ENCODE assay signal across 9 cellular contexts in genomic region chr7:45923290-45923689, GRCh38. TPM values are rescaled to one million over a fixed set of nuclear protein-coding genes. Genes with fewer than 3 reads are reported as not detected.
A peak's percentile ranks its signal among the peaks of the same experiment; 100 is the strongest.
DNase-seq lines count a peak whose midpoint lies in the region; ATAC-seq, FAIRE-seq and TF ChIP-seq lines count a peak whose summit lies in the region.
"Had no signal": no experiment of that assay in that cellular context is flagged by ENCODE, and none has a peak within 500 bp of the region (broad histone marks: within the 10 kb centered on the region; RNA-seq: fewer than 3 reads in every experiment).

No MANE protein-coding gene starts in this region.

- CTCF ChIA-PET in IMR-90 (lab: Yijun Ruan, JAX) = interaction anchor here (0.8 to 2.4 kb wide), 16 partner anchors 47 to 1256 kb away, joined by 3 to 30 read pairs (median 4); no protein-coding TSS in a partner anchor

- peak overlapping the region; percentile 95 for H3K27ac Mint-ChIP-seq in astrocyte (ENCODE audit: unreplicated experiment)

- peak overlapping the region; percentile 84 for H2BK120ac ChIP-seq in IMR-90 (ENCODE audit: low read depth, low read length)

- H3K36me3 ChIP-seq in IMR-90 (ENCODE audit: control insufficient read depth, insufficient read depth, low read length) = no peaks in the 10 kb centered on the region
- no peaks in the 10 kb centered on the region for H3K36me3 ChIP-seq in astrocyte (ENCODE audit: insufficient read depth, low read length)

- H3K27me3 Mint-ChIP-seq in astrocyte (ENCODE audit: low read depth, unreplicated experiment) = no peaks in the 10 kb centered on the region

- WGBS in IMR-90 (ENCODE audit: extremely low coverage in 2 of 2, insufficient read length in 1 of 2), 2 experiments = no CpG with 5 or more reads among the region's 9 CpGs

- H2BK15ac ChIP-seq in IMR-90 (ENCODE audit: low read depth, low read length) = peak overlapping the region; percentile 77; the same call in 2 of the 3 replicates

- H2BK5ac ChIP-seq in IMR-90 (ENCODE audit: low read depth, low read length, poor library complexity, severe bottlenecking) = peak overlapping the region; percentile 75

- H4K20me1 ChIP-seq in IMR-90 (ENCODE audit: insufficient read depth, low read length) (peaks cover 19% of the 10 kb centered on the region), astrocyte (ENCODE audit: insufficient read depth, low read length) (peaks cover 15% of the 10 kb centered on the region)

- peak overlapping the region; percentile 60; the same call in 1 of the 2 replicates for H3K18ac ChIP-seq in IMR-90 (ENCODE audit: low read depth, low read length)

- peaks cover 11% of the 10 kb centered on the region for H3K9me1 ChIP-seq in IMR-90 (ENCODE audit: insufficient read depth, low read length)

- intact Hi-C loops in IMR-90 (cut with micrococcal nuclease) (loop anchor here (1.0 to 10.0 kb wide), 10 partner anchors 112 to 1332 kb away; no protein-coding TSS in a partner anchor), sciatic nerve (cut with DNase I) (loop anchor here (5.0 kb wide), 1 partner anchor 1259 kb away; no protein-coding TSS in a partner anchor)

- in situ Hi-C loops in IMR-90 (cut with MboI; ENCODE audit: low sequenced_read_pairs) = loop anchor here (5.0 to 25.0 kb wide), 3 partner anchors 429 to 1164 kb away; no protein-coding TSS in a partner anchor

- peak; percentile 47; the same call in 1 of the 2 replicates for TF ChIP-seq POLR2A in IMR-90 (IDR thresholded peaks at IDR 0.05; ENCODE audit: low read depth, low read length)

- DNase-seq in NCI-H1092 treated with DMSO at 0.1 percent for 48 hours (lab: John Stamatoyannopoulos, UW) (peak; percentile 57), NCI-H1092 (lab: John Stamatoyannopoulos, UW) (no peak), IMR-90 (peak; percentile 72), SHP77 treated with DMSO at 0.1 percent for 48 hours (lab: John Stamatoyannopoulos, UW) (peak; percentile 63), astrocyte (ENCODE audit: low read depth) (peak; percentile 46), hepatic stellate cell (ENCODE audit: low spot score) (peak; percentile 52), sciatic nerve (ENCODE audit: low spot score) (peak; percentile 85)

- H3K79me2 ChIP-seq in astrocyte (ENCODE audit: insufficient read depth, low read length) = no peaks in the 10 kb centered on the region

- ATAC-seq in IMR-90 (ENCODE audit: low read depth) (no peak), sciatic nerve (peak; percentile 77), GM18870 (IDR thresholded peaks at IDR 0.05; ENCODE audit: unreplicated experiment) (no peak)

- dilution Hi-C loops in IMR-90 (cut with HindIII; ENCODE audit: low sequenced_read_pairs, unreplicated experiment) = no loop called here

- no peak overlapping the region for H2AK9ac ChIP-seq in IMR-90 (replicated peaks; ENCODE audit: low read depth, low read length, poor library complexity)

- peak overlapping the region; percentile 17 for H3K4me3 Mint-ChIP-seq in astrocyte (ENCODE audit: unreplicated experiment)

- POLR2A ChIA-PET in IMR-90 (lab: Charles Lee; ENCODE audit: unreplicated experiment) = no interaction called here

- H3K27me3 ChIP-seq in IMR-90 (ENCODE audit: control insufficient read depth, insufficient read depth, low read length) = no peaks in the 10 kb centered on the region
- H3K27me3 ChIP-seq in astrocyte (ENCODE audit: insufficient read depth, low read length) = peaks cover 9% of the 10 kb centered on the region

- peak; percentile 97 for TF ChIP-seq CTCF in IMR-90 (conservative IDR thresholded peaks at IDR 0.05; ENCODE audit: low read depth, low read length)
- TF ChIP-seq CTCF in astrocyte (IDR thresholded peaks at IDR 0.05; ENCODE audit: insufficient read depth, low read depth, low read length) = peak; percentile 98

- peak overlapping the region; percentile 78 for H3K4ac ChIP-seq in IMR-90 (ENCODE audit: low read depth, low read length)

- peak; percentile 99 for TF ChIP-seq RAD21 in IMR-90 (IDR thresholded peaks at IDR 0.05; ENCODE audit: low read length)

- H3K27ac ChIP-seq in IMR-90 (ENCODE audit: insufficient read depth, low read length) = no peak overlapping the region
- H3K27ac ChIP-seq in astrocyte (ENCODE audit: low read depth, low read length) = peak overlapping the region; percentile 42
- H3K27ac ChIP-seq: epithelial cell of prostate had no signal

- no peaks in the 10 kb centered on the region for H3K9me3 Mint-ChIP-seq in astrocyte (ENCODE audit: unreplicated experiment)

- peaks cover 14% of the 10 kb centered on the region for H3K4me1 ChIP-seq in IMR-90 (ENCODE audit: control insufficient read depth, insufficient read depth, low read length)
- H3K4me1 ChIP-seq in astrocyte (ENCODE audit: insufficient read depth, low read length) = peaks cover 48% of the 10 kb centered on the region

- peak overlapping the region; percentile 70 to 78; a peak in 3 of 4 replicates for H4K8ac ChIP-seq in IMR-90 (ENCODE audit: low read depth in 2 of 2, low read length in 2 of 2)

- H4K91ac ChIP-seq in IMR-90 (ENCODE audit: insufficient read depth, low read depth, low read length) = peak overlapping the region; percentile 94

- H3K4me2 ChIP-seq in IMR-90 (ENCODE audit: low read depth, low read length) = peak overlapping the region; percentile 83
- H3K4me2 ChIP-seq in astrocyte (ENCODE audit: low read length) = peak overlapping the region; percentile 87

- peak overlapping the region; percentile 53 for H3K56ac ChIP-seq in IMR-90 (ENCODE audit: extremely low read depth, insufficient read depth, low read length)

- H2BK20ac ChIP-seq in IMR-90 (ENCODE audit: low read depth, low read length) = peak overlapping the region; percentile 85

- no peak overlapping the region; the same call in 1 of the 2 replicates for H3K4me3 ChIP-seq in IMR-90 (ENCODE audit: insufficient read depth, low read depth, low read length)
- H3K4me3 ChIP-seq in astrocyte (ENCODE audit: insufficient read depth, low read depth, low read length) = peak overlapping the region; percentile 49

- H3K36me3 Mint-ChIP-seq in astrocyte (ENCODE audit: low read depth, unreplicated experiment) = no peaks in the 10 kb centered on the region

- H4K5ac ChIP-seq in IMR-90 (ENCODE audit: low read depth, low read length) = no peak overlapping the region; the same call in 1 of the 2 replicates

- peaks cover 12 to 18% of the 10 kb centered on the region in 2 experiments; a peak in 3 of 4 replicates for H3K79me1 ChIP-seq in IMR-90 (ENCODE audit: low read depth in 1 of 2, low read length in 2 of 2)

- H3K9me3 ChIP-seq in IMR-90 (ENCODE audit: control insufficient read depth, insufficient read depth, low read length) = no peaks in the 10 kb centered on the region; the same call in 1 of the 2 replicates
- H3K9me3 ChIP-seq in astrocyte (ENCODE audit: insufficient read depth, low read depth, low read length) = no peaks in the 10 kb centered on the region

- H3K23ac ChIP-seq in IMR-90 (ENCODE audit: low read depth, low read length) = no peak overlapping the region; the same call in 1 of the 2 replicates

- no peak overlapping the region for H2AK5ac ChIP-seq in IMR-90 (ENCODE audit: low read depth, low read length)

- H2AFZ ChIP-seq in IMR-90 (replicated peaks; ENCODE audit: low read length, poor library complexity) (peak overlapping the region; percentile 53), astrocyte (ENCODE audit: low read depth, low read length) (peak overlapping the region; percentile 74)

- no peak overlapping the region; the same call in 1 of the 2 replicates for H3K14ac ChIP-seq in IMR-90 (replicated peaks; ENCODE audit: low read depth, low read length)

- H3K9ac ChIP-seq in IMR-90 (ENCODE audit: low read depth, low read length) (peak overlapping the region; percentile 62; the same call in 1 of the 2 replicates), astrocyte (ENCODE audit: low read length) (peak overlapping the region; percentile 71)

- BruUV-seq in IMR-90 (replicated peaks; lab: Mats Ljungman, UMichigan) = no TSS peak

- peaks cover 37% of the 10 kb centered on the region for H3K4me1 Mint-ChIP-seq in astrocyte (ENCODE audit: low read depth, unreplicated experiment)

- peak; percentile 17 for FAIRE-seq in astrocyte (lab: Jason Lieb, UNC)

TF ChIP-seq in IMR-90, 13 proteins besides CTCF, POLR2A, EP300 and RAD21:
- TF ChIP-seq CHD1 (IDR thresholded peaks at IDR 0.05; ENCODE audit: low read depth, low read length) = no peak
- peak; percentile 37; the same call in 1 of the 2 replicates for TF ChIP-seq USF2 (IDR thresholded peaks at IDR 0.05; ENCODE audit: low read depth, low read length)
- peak; percentile 97 for TF ChIP-seq SMC3 (IDR thresholded peaks at IDR 0.05; ENCODE audit: low read depth, low read length)

RNA-seq across cellular contexts. Expression of gene IGFBP3, which starts 2.2 kb away (rescaled TPM):
- total RNA-seq in IMR-90 (2012; rRNA removed) (272 and 308 TPM in 2 replicates), astrocyte (1,092 and 1,283 TPM in 2 replicates), sciatic nerve (60.9 TPM)
- polyA plus RNA-seq in IMR-90 (2012; rRNA removed) = 601 and 692 TPM in 2 replicates
- polyA plus RNA-seq in IMR-90 (2012; cell fraction: cytosol; rRNA removed) = 282 and 675 TPM in 2 replicates
- 407 and 421 TPM in 2 replicates for polyA plus RNA-seq in IMR-90 (2012; cell fraction: nucleus; rRNA removed; ENCODE audit: low replicate concordance)

RNA-seq across cellular contexts. Expression of gene IGFBP1, which starts 35.0 kb away (rescaled TPM):
- total RNA-seq in IMR-90 (2012; rRNA removed) (not detected in 2 replicates), astrocyte (not detected in 2 replicates), sciatic nerve (not detected)
- not detected in 2 replicates for polyA plus RNA-seq in IMR-90 (2012; rRNA removed)
- 0.07 TPM in 1 of 2 replicates, not detected in the other for polyA plus RNA-seq in IMR-90 (2012; cell fraction: cytosol; rRNA removed)
- 0.05 and 0.18 TPM in 2 replicates for polyA plus RNA-seq in IMR-90 (2012; cell fraction: nucleus; rRNA removed; ENCODE audit: low replicate concordance)

RNA-seq across cellular contexts. Expression of gene CCDC201, which starts 50.4 kb away (rescaled TPM):
- total RNA-seq in IMR-90 (2012; rRNA removed) (not detected in 2 replicates), astrocyte (not detected in 2 replicates), sciatic nerve (not detected)
- polyA plus RNA-seq in IMR-90 (2012; rRNA removed) = not detected in 2 replicates
- not detected in 2 replicates for polyA plus RNA-seq in IMR-90 (2012; cell fraction: cytosol; rRNA removed)
- polyA plus RNA-seq in IMR-90 (2012; cell fraction: nucleus; rRNA removed; ENCODE audit: low replicate concordance) = not detected in 2 replicates
